In the genomic region with DNA sequence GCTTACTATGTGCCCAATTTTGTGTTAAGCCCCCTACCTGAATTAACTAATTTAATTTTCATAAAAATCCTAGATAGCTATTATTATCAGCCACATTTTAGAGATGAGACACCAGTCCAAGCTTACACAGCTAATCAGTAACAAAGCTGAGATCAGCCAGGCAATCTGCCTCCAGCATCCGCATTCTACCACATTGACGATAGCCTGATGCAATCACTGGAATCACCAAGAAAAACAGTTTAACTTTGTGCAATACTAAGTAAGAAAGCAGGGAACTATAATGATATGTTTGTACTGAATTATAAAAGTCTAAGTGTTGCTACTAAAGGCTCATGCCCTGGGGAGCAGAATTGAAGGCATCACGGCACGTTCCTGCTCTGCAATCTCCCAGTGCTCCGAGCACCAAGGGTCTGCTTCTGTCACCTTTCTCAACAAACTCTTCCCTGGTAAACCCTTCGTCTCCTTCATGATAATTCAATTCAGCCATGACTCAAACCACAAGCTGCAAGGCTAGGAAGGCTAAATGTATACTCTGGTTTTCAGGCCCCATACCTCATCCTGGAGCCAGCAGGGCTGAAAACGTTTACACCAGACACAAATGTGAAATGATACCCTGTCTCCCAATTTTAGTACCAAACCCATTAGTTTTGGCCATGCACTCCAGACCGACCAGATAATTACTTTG, we compare ENCODE assay signal across 15 cellular contexts. TPM values are rescaled to one million over a fixed set of nuclear protein-coding genes. Genes with fewer than 3 reads are reported as not detected.
A peak's percentile ranks its signal among the peaks of the same experiment; 100 is the strongest.
DNase-seq lines count a peak whose midpoint lies in the region; ATAC-seq and TF ChIP-seq lines count a peak whose summit lies in the region.
"Had no signal": no experiment of that assay in that cellular context is flagged by ENCODE, and none has a peak within 500 bp of the region (broad histone marks: within the 10 kb centered on the region; RNA-seq: fewer than 3 reads in every experiment).

No MANE protein-coding gene starts in this region.

- H3K4me3 ChIP-seq in cardiac fibroblast (replicated peaks in 1 of 2; ENCODE audit: low read depth in 2 of 2, low read length in 2 of 2) (no peak overlapping the region), lower lobe of right lung (no peak overlapping the region), vagina (no peak overlapping the region)

- TF ChIP-seq POLR2A in vagina (IDR thresholded peaks at IDR 0.05), result no peak

- no peak for DNase-seq in activated naive CD8-positive, alpha-beta T cell treated with anti-CD3 and anti-CD28 coated beads for 36 hours
- DNase-seq in cardiac fibroblast (ENCODE audit: low read depth in 2 of 2), result peak; percentile 54 to 64
- no peak for DNase-seq in lower lobe of right lung
- DNase-seq in vagina (ENCODE audit: extremely low spot score in 2 of 2), result no peak
- no peak for DNase-seq in NK-92 treated with Interleukin-12 subunit alpha and Interleukin-12 subunit beta, amount 100 ng/mL, for 24 hours (lab: John Stamatoyannopoulos, UW)
- no peak for DNase-seq in mesenteric fat pad (ENCODE audit: low spot score)
- no peak for DNase-seq in stimulated activated CD4-positive, alpha-beta T cell treated with anti-CD3 and anti-CD28 coated beads, Interleukin-4, amount 100 ng/mL, for 24 hours
- DNase-seq: anterior cingulate cortex; kidney; NCI-H1048; NCI-H748 treated with DMSO at 0.1 percent for 48 hours; stimulated activated CD4-positive, alpha-beta T cell treated with anti-CD3 and anti-CD28 coated beads, Interleukin-1b, Interleukin-23, amount 100 ng/mL, for 48 hours; stimulated activated naive CD8-positive, alpha-beta T cell treated with anti-CD3 and anti-CD28 coated beads, Interleukin-15, amount 100 ng/mL, for 72 hours had no signal

- peak overlapping the region; percentile 16 for H3K27ac Mint-ChIP-seq in activated naive CD8-positive, alpha-beta T cell
- no peak overlapping the region for H3K27ac Mint-ChIP-seq in activated naive CD8-positive, alpha-beta T cell treated with anti-CD3 and anti-CD28 coated beads for 36 hours
- H3K27ac Mint-ChIP-seq: B cell had no signal

- peak overlapping the region; percentile 20 for H3K27ac ChIP-seq in lower lobe of right lung
- H3K27ac ChIP-seq in vagina, result peak overlapping the region; percentile 60

- no peaks in the 10 kb centered on the region for H3K9me3 Mint-ChIP-seq in activated naive CD8-positive, alpha-beta T cell (ENCODE audit: low read depth)
- no peaks in the 10 kb centered on the region for H3K9me3 Mint-ChIP-seq in activated naive CD8-positive, alpha-beta T cell treated with anti-CD3 and anti-CD28 coated beads for 36 hours
- H3K9me3 Mint-ChIP-seq: stimulated activated naive CD8-positive, alpha-beta T cell treated with anti-CD3 and anti-CD28 coated beads, Interleukin-15, amount 100 ng/mL, for 72 hours had no signal

- no peak for TF ChIP-seq CTCF in cardiac fibroblast (IDR thresholded peaks at IDR 0.05; ENCODE audit: low read depth, low read length)
- no peak for TF ChIP-seq CTCF in lower lobe of right lung (IDR thresholded peaks at IDR 0.05)
- TF ChIP-seq CTCF in vagina (IDR thresholded peaks at IDR 0.05), result no peak

- H3K36me3 ChIP-seq in lower lobe of right lung, result peaks cover 65% of the 10 kb centered on the region
- H3K36me3 ChIP-seq in vagina, result peaks cover 0 to 6% of the 10 kb centered on the region in 2 donors

- intact Hi-C loops in lower lobe of right lung (cut with DNase I), result no loop called here
- intact Hi-C loops in vagina (cut with DNase I), result no loop called here

- H3K4me3 Mint-ChIP-seq in activated naive CD8-positive, alpha-beta T cell, result no peak overlapping the region
- no peak overlapping the region for H3K4me3 Mint-ChIP-seq in activated naive CD8-positive, alpha-beta T cell treated with anti-CD3 and anti-CD28 coated beads for 36 hours
- H3K4me3 Mint-ChIP-seq: B cell had no signal

- no peaks in the 10 kb centered on the region for H3K27me3 Mint-ChIP-seq in activated naive CD8-positive, alpha-beta T cell
- no peaks in the 10 kb centered on the region for H3K27me3 Mint-ChIP-seq in activated naive CD8-positive, alpha-beta T cell treated with anti-CD3 and anti-CD28 coated beads for 36 hours
- H3K27me3 Mint-ChIP-seq: B cell; stimulated activated naive CD8-positive, alpha-beta T cell treated with anti-CD3 and anti-CD28 coated beads, Interleukin-15, amount 100 ng/mL, for 72 hours had no signal

- peaks cover 12% of the 10 kb centered on the region for H3K36me3 Mint-ChIP-seq in activated naive CD8-positive, alpha-beta T cell
- H3K36me3 Mint-ChIP-seq in activated naive CD8-positive, alpha-beta T cell treated with anti-CD3 and anti-CD28 coated beads for 36 hours, result peaks cover 13% of the 10 kb centered on the region

- H3K4me1 Mint-ChIP-seq in activated naive CD8-positive, alpha-beta T cell (ENCODE audit: low read depth), result peaks cover 20% of the 10 kb centered on the region
- peaks cover 15% of the 10 kb centered on the region for H3K4me1 Mint-ChIP-seq in activated naive CD8-positive, alpha-beta T cell treated with anti-CD3 and anti-CD28 coated beads for 36 hours
- H3K4me1 Mint-ChIP-seq: B cell had no signal

- ATAC-seq in lower lobe of right lung, result peak; percentile 46 to 54
- ATAC-seq: stimulated activated naive CD8-positive, alpha-beta T cell treated with anti-CD3 and anti-CD28 coated beads, Interleukin-15, amount 100 ng/mL, for 72 hours had no signal

- H3K4me1 ChIP-seq in lower lobe of right lung, result peaks cover 33% of the 10 kb centered on the region
- peaks cover 28% of the 10 kb centered on the region for H3K4me1 ChIP-seq in vagina

- H3K9me3 ChIP-seq in lower lobe of right lung (no peaks in the 10 kb centered on the region), vagina (no peaks in the 10 kb centered on the region)

- H3K27me3 ChIP-seq in lower lobe of right lung (ENCODE audit: low read depth) (no peaks in the 10 kb centered on the region), vagina (no peaks in the 10 kb centered on the region)

RNA-seq across cellular contexts. Expression of a gene that starts 19.4 kb away (rescaled TPM):
- 10 to 100 TPM; 30.3 to 32.2 TPM for total RNA-seq in activated naive CD8-positive, alpha-beta T cell treated with anti-CD3 and anti-CD28 coated beads for 36 hours
- total RNA-seq in lower lobe of right lung, result 45.0 TPM
- 41.7 TPM for total RNA-seq in vagina
- 37.6 TPM for total RNA-seq in mesenteric fat pad

RNA-seq across cellular contexts. Expression of a gene that starts 23.8 kb away (rescaled TPM):
- not detected for total RNA-seq in activated naive CD8-positive, alpha-beta T cell treated with anti-CD3 and anti-CD28 coated beads for 36 hours
- total RNA-seq in lower lobe of right lung (0.44 TPM), vagina (0.74 TPM), mesenteric fat pad (0.06 TPM)
- total RNA-seq: B cell had no signal

Comparison
In these comparisons a context has a peak if more than half of its experiments do, and no peak if none do; other contexts are left out.
1. DNase-seq: peak in cardiac fibroblast (2 of 2); none in activated naive CD8-positive, alpha-beta T cell treated with anti-CD3 and anti-CD28 coated beads for 36 hours (single experiment), lower lobe of right lung (single experiment), vagina (0 of 2), NK-92 treated with Interleukin-12 subunit alpha and Interleukin-12 subunit beta, amount 100 ng/mL, for 24 hours (single experiment), mesenteric fat pad (single experiment) and stimulated activated CD4-positive, alpha-beta T cell treated with anti-CD3 and anti-CD28 coated beads, Interleukin-4, amount 100 ng/mL, for 24 hours (single experiment).